26 cellular contexts compared by ENCODE assay signal in the genomic region with DNA sequence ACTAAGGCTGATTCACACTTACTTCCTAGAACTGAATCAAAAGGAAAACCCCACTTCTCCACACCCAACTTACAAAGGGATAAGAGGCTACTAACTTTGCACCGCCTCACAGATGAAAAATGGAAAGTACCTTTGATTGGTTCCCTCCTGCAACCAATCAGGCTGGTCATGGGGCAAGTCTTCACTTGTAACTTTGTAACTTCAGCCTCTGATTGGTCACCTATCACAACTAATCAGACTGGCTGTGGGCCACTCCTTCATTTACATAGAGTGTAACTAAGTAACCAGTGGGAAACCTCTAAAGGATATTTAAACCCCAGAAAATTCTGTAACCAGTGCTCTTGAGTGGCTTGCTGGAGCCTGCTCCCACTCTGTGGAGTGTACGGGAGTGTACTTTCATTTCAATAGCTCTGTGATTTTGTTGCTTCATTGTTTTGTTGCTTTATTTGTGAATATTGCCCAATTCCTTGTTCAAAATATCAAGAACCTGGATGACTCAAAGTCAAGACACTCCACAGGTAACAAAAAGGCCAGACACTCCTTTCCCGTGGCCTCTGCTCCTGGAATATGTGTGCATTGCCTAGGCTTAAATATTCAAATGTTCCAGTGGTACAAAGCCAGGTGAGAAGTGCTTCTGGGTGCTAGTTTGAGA.
"Had no signal": no experiment of that assay in that cellular context is flagged by ENCODE, and none has a peak within 500 bp of the region (broad histone marks: within the 10 kb centered on the region; RNA-seq: fewer than 3 reads in every experiment).

No MANE protein-coding gene starts in this region.

- DNase-seq: activated CD4-positive, alpha-beta memory T cell treated with anti-CD3 and anti-CD28 coated beads, Interleukin-2, amount 10 ng/mL, durations not matched to agents 7 days and 5 days; activated CD4-positive, alpha-beta T cell treated with anti-CD3 and anti-CD28 coated beads, Interleukin-2, amount 10 ng/mL, durations not matched to agents 7 days and 5 days; activated CD4-positive, CD25-positive, alpha-beta regulatory T cell treated with anti-CD3 and anti-CD28 coated beads, Interleukin-2, amount 50 U/mL, for 72 hours; activated CD8-positive, alpha-beta memory T cell treated with anti-CD3 and anti-CD28 coated beads, Interleukin-2, amount 50 U/mL, for 48 hours; activated gamma-delta T cell treated with Interleukin-2 at 50 U/mL for 16 hours; activated naive CD4-positive, alpha-beta T cell treated with anti-CD3 and anti-CD28 coated beads, Interleukin-2, amount 50 U/mL, for 16 hours; activated T-cell treated with anti-CD3 and anti-CD28 coated beads, Interleukin-2, amount 50 U/mL, for 24 hours; amygdala; endodermal cell; heart left ventricle; left ventricle myocardium inferior; midbrain; naive thymus-derived CD4-positive, alpha-beta T cell; occipital lobe; psoas muscle; right cardiac atrium; spleen; stimulated activated CD4-positive, alpha-beta T cell treated with anti-CD3 and anti-CD28 coated beads, Interleukin-2, amount 100 ng/mL, for 48 hours; stimulated activated naive CD8-positive, alpha-beta T cell treated with anti-CD3 and anti-CD28 coated beads, Interleukin-15, Interleukin-2, amounts not matched to agents 100 U/mL and 50 U/mL, for 24 hours; T-helper 2 cell; testis; transverse colon had no signal

- H3K27me3 ChIP-seq: heart left ventricle, spleen, testis, transverse colon had no signal

- H3K9ac ChIP-seq: parathyroid adenoma had no signal

- H3K9me3 ChIP-seq: heart left ventricle, left ventricle myocardium inferior, psoas muscle, spleen, testis, transverse colon had no signal

- H3K4me1 Mint-ChIP-seq: activated CD4-positive, alpha-beta memory T cell treated with anti-CD3 and anti-CD28 coated beads, Interleukin-2, amount 10 ng/mL, durations not matched to agents 7 days and 5 days; activated CD4-positive, alpha-beta T cell treated with anti-CD3 and anti-CD28 coated beads, Interleukin-2, amount 10 ng/mL, durations not matched to agents 7 days and 5 days; central memory CD8-positive, alpha-beta T cell; neural crest cell had no signal

- ATAC-seq: heart left ventricle; naive thymus-derived CD4-positive, alpha-beta T cell; psoas muscle; right cardiac atrium; stimulated activated naive CD8-positive, alpha-beta T cell treated with anti-CD3 and anti-CD28 coated beads, Interleukin-15, Interleukin-2, amounts not matched to agents 100 U/mL and 50 U/mL, for 24 hours had no signal

- H3K27ac ChIP-seq: heart left ventricle, left ventricle myocardium inferior, parathyroid adenoma, psoas muscle, spleen, testis, transverse colon had no signal

- H3K27ac Mint-ChIP-seq: activated CD4-positive, alpha-beta memory T cell treated with anti-CD3 and anti-CD28 coated beads, Interleukin-2, amount 10 ng/mL, durations not matched to agents 7 days and 5 days; activated CD4-positive, alpha-beta T cell treated with anti-CD3 and anti-CD28 coated beads, Interleukin-2, amount 10 ng/mL, durations not matched to agents 7 days and 5 days; activated T-cell treated with anti-CD3 and anti-CD28 coated beads, Interleukin-2, amount 50 U/mL, for 24 hours; dendritic cell treated with granulocyte-macrophage colony-stimulating factor and Interleukin-4, amounts not matched to agents 40 ng/mL and 50 ng/mL, for 4 days; endodermal cell; naive thymus-derived CD4-positive, alpha-beta T cell had no signal

- H3K79me2 ChIP-seq: parathyroid adenoma had no signal

- H3K9me3 Mint-ChIP-seq: activated CD4-positive, alpha-beta memory T cell treated with anti-CD3 and anti-CD28 coated beads, Interleukin-2, amount 10 ng/mL, durations not matched to agents 7 days and 5 days; activated CD4-positive, alpha-beta T cell treated with anti-CD3 and anti-CD28 coated beads, Interleukin-2, amount 10 ng/mL, durations not matched to agents 7 days and 5 days; activated T-cell treated with anti-CD3 and anti-CD28 coated beads, Interleukin-2, amount 50 U/mL, for 24 hours; central memory CD8-positive, alpha-beta T cell; dendritic cell treated with granulocyte-macrophage colony-stimulating factor and Interleukin-4, amounts not matched to agents 40 ng/mL and 50 ng/mL, for 4 days; endodermal cell; neural crest cell had no signal

- H3K36me3 ChIP-seq: heart left ventricle, left ventricle myocardium inferior, spleen, transverse colon had no signal

- H3K27me3 Mint-ChIP-seq: activated CD4-positive, alpha-beta memory T cell treated with anti-CD3 and anti-CD28 coated beads, Interleukin-2, amount 10 ng/mL, durations not matched to agents 7 days and 5 days; activated CD4-positive, alpha-beta T cell treated with anti-CD3 and anti-CD28 coated beads, Interleukin-2, amount 10 ng/mL, durations not matched to agents 7 days and 5 days; activated T-cell treated with anti-CD3 and anti-CD28 coated beads, Interleukin-2, amount 50 U/mL, for 24 hours; central memory CD8-positive, alpha-beta T cell; dendritic cell treated with granulocyte-macrophage colony-stimulating factor and Interleukin-4, amounts not matched to agents 40 ng/mL and 50 ng/mL, for 4 days; naive thymus-derived CD4-positive, alpha-beta T cell had no signal

- H2AFZ ChIP-seq: parathyroid adenoma had no signal

- H3K4me3 ChIP-seq: heart left ventricle, left ventricle myocardium inferior, psoas muscle, spleen, testis, transverse colon had no signal

- H3K4me3 Mint-ChIP-seq: activated CD4-positive, alpha-beta memory T cell treated with anti-CD3 and anti-CD28 coated beads, Interleukin-2, amount 10 ng/mL, durations not matched to agents 7 days and 5 days; activated CD4-positive, alpha-beta T cell treated with anti-CD3 and anti-CD28 coated beads, Interleukin-2, amount 10 ng/mL, durations not matched to agents 7 days and 5 days; activated T-cell treated with anti-CD3 and anti-CD28 coated beads, Interleukin-2, amount 50 U/mL, for 24 hours; central memory CD8-positive, alpha-beta T cell; dendritic cell treated with granulocyte-macrophage colony-stimulating factor and Interleukin-4, amounts not matched to agents 40 ng/mL and 50 ng/mL, for 4 days; endodermal cell; naive thymus-derived CD4-positive, alpha-beta T cell; neural crest cell had no signal

- H3K4me1 ChIP-seq: heart left ventricle, left ventricle myocardium inferior, parathyroid adenoma, spleen, testis, transverse colon had no signal
